22 cellular contexts compared by ENCODE assay signal in genomic region chr3:54596087-54596486, GRCh38.
DNase-seq lines count a peak whose midpoint lies in the region; ATAC-seq and TF ChIP-seq lines count a peak whose summit lies in the region.
"Had no signal": no experiment of that assay in that cellular context is flagged by ENCODE, and none has a peak within 500 bp of the region (broad histone marks: within the 10 kb centered on the region; RNA-seq: fewer than 3 reads in every experiment).

No MANE protein-coding gene starts in this region.

- intact Hi-C loops in CD8-positive, alpha-beta T cell (cut with DNase I, micrococcal nuclease), result no loop called here
- intact Hi-C loops in esophagus muscularis mucosa (cut with DNase I) (no loop called here), vagina (cut with DNase I) (no loop called here), right cardiac atrium (cut with DNase I) (no loop called here)

- TF ChIP-seq EP300 in esophagus muscularis mucosa (IDR thresholded peaks at IDR 0.05), result no peak

- H3K4me3 ChIP-seq in CD8-positive, alpha-beta T cell (ENCODE audit: low read depth, low read length), result no peak overlapping the region
- H3K4me3 ChIP-seq in esophagus muscularis mucosa (no peak overlapping the region), vagina (no peak overlapping the region), right cardiac atrium (ENCODE audit: low read length) (no peak overlapping the region)
- no peak overlapping the region for H3K4me3 ChIP-seq in effector memory CD4-positive, alpha-beta T cell (ENCODE audit: insufficient read depth, low read depth, low read length, poor library complexity, severe bottlenecking)
- H3K4me3 ChIP-seq: A549; BLaER1 treated with 17β-estradiol and CSF1 and Interleukin-3, amounts not matched to agents 10 nM and 100 nM; GM12878 had no signal

- H3K27me3 ChIP-seq in CD8-positive, alpha-beta T cell (ENCODE audit: insufficient read depth, low read length), result no peaks in the 10 kb centered on the region
- H3K27me3 ChIP-seq in esophagus muscularis mucosa (no peaks in the 10 kb centered on the region), vagina (no peaks in the 10 kb centered on the region), right cardiac atrium (ENCODE audit: control insufficient read depth, insufficient read depth) (no peaks in the 10 kb centered on the region)
- no peaks in the 10 kb centered on the region for H3K27me3 ChIP-seq in effector memory CD4-positive, alpha-beta T cell (replicated peaks; ENCODE audit: control insufficient read depth, insufficient read depth, low read length, poor library complexity, severe bottlenecking)
- H3K27me3 ChIP-seq: BLaER1 treated with 17β-estradiol and CSF1 and Interleukin-3, amounts not matched to agents 10 nM and 100 nM had no signal

- no peaks in the 10 kb centered on the region for H3K4me1 ChIP-seq in CD8-positive, alpha-beta T cell (ENCODE audit: insufficient read depth, low read length)
- peaks cover 0 to 6% (median 0%) of the 10 kb centered on the region in 4 donors for H3K4me1 ChIP-seq in esophagus muscularis mucosa
- peaks cover 15% of the 10 kb centered on the region for H3K4me1 ChIP-seq in vagina
- H3K4me1 ChIP-seq in effector memory CD4-positive, alpha-beta T cell (ENCODE audit: control insufficient read depth, insufficient read depth, low read length, poor library complexity, severe bottlenecking), result no peaks in the 10 kb centered on the region
- H3K4me1 ChIP-seq in right cardiac atrium (ENCODE audit: control insufficient read depth, insufficient read depth, low read length), result no peaks in the 10 kb centered on the region
- H3K4me1 ChIP-seq: A549; BLaER1 treated with 17β-estradiol and CSF1 and Interleukin-3, amounts not matched to agents 10 nM and 100 nM had no signal

- no peaks in the 10 kb centered on the region for H3K36me3 ChIP-seq in CD8-positive, alpha-beta T cell (ENCODE audit: insufficient read depth, low read length)
- H3K36me3 ChIP-seq in esophagus muscularis mucosa, result no peaks in the 10 kb centered on the region
- H3K36me3 ChIP-seq in vagina, result no peaks in the 10 kb centered on the region
- H3K36me3 ChIP-seq in effector memory CD4-positive, alpha-beta T cell (ENCODE audit: control insufficient read depth, insufficient read depth, low read length), result no peaks in the 10 kb centered on the region
- H3K36me3 ChIP-seq: BLaER1 treated with 17β-estradiol and CSF1 and Interleukin-3, amounts not matched to agents 10 nM and 100 nM had no signal

- H3K27me3 Mint-ChIP-seq in CD8-positive, alpha-beta T cell (ENCODE audit: low read depth), result peaks cover 6% of the 10 kb centered on the region
- H3K27me3 Mint-ChIP-seq: B cell; CD4-positive, alpha-beta T cell; CD8-positive, alpha-beta memory T cell had no signal

- peak overlapping the region; percentile 16 for H3K27ac Mint-ChIP-seq in CD8-positive, alpha-beta T cell
- H3K27ac Mint-ChIP-seq: B cell; CD4-positive, alpha-beta T cell; CD8-positive, alpha-beta memory T cell had no signal

- no peak for TF ChIP-seq CTCF in CD8-positive, alpha-beta T cell (IDR thresholded peaks at IDR 0.05)
- TF ChIP-seq CTCF in esophagus muscularis mucosa (IDR thresholded peaks at IDR 0.05) (no peak), vagina (IDR thresholded peaks at IDR 0.05) (no peak)

- no peak for TF ChIP-seq POLR2A in esophagus muscularis mucosa (IDR thresholded peaks at IDR 0.05; ENCODE audit: low read depth)
- TF ChIP-seq POLR2A in vagina (IDR thresholded peaks at IDR 0.05), result no peak

- ATAC-seq in CD8-positive, alpha-beta T cell, result no peak
- no peak for ATAC-seq in right cardiac atrium
- ATAC-seq: A549, GM12878 had no signal

- no peak for DNase-seq in CD8-positive, alpha-beta T cell
- DNase-seq in esophagus muscularis mucosa (ENCODE audit: extremely low spot score) (peak; percentile 88), vagina (ENCODE audit: extremely low spot score in 2 of 2) (peak; percentile 58 to 72), right cardiac atrium (no peak)
- no peak for DNase-seq in effector memory CD4-positive, alpha-beta T cell
- DNase-seq: AML-193; CD4-positive, alpha-beta T cell; CD8-positive, alpha-beta memory T cell; COR-L47; DMS 273 treated with DMSO at 0.1 percent for 48 hours; DMS153; DMS53; DMS79; DND-41; EL; GDM1 had no signal

- CTCF ChIA-PET in CD8-positive, alpha-beta T cell (lab: Charles Lee), result no interaction called here

- no peaks in the 10 kb centered on the region for H3K4me1 Mint-ChIP-seq in CD8-positive, alpha-beta T cell (ENCODE audit: low read depth)
- H3K4me1 Mint-ChIP-seq: B cell; CD8-positive, alpha-beta memory T cell had no signal

- POLR2A ChIA-PET in CD8-positive, alpha-beta T cell (lab: Charles Lee), result no interaction called here

- no peaks in the 10 kb centered on the region for H3K9me3 ChIP-seq in CD8-positive, alpha-beta T cell (ENCODE audit: low read length)
- H3K9me3 ChIP-seq in esophagus muscularis mucosa (no peaks in the 10 kb centered on the region), vagina (no peaks in the 10 kb centered on the region), right cardiac atrium (ENCODE audit: control insufficient read depth, low read length) (no peaks in the 10 kb centered on the region)
- no peaks in the 10 kb centered on the region for H3K9me3 ChIP-seq in effector memory CD4-positive, alpha-beta T cell (ENCODE audit: control insufficient read depth, low read length)
- H3K9me3 ChIP-seq: A549; BLaER1 treated with 17β-estradiol and CSF1 and Interleukin-3, amounts not matched to agents 10 nM and 100 nM had no signal

- no peaks in the 10 kb centered on the region for H3K9me3 Mint-ChIP-seq in CD8-positive, alpha-beta T cell
- H3K9me3 Mint-ChIP-seq: CD4-positive, alpha-beta T cell; CD8-positive, alpha-beta memory T cell had no signal

- WGBS in esophagus muscularis mucosa, result 97% methylated on average over 4 of the region's 4 CpGs
- WGBS in right cardiac atrium, result 78% methylated on average over 4 of the region's 4 CpGs

- no peaks in the 10 kb centered on the region for H3K36me3 Mint-ChIP-seq in CD8-positive, alpha-beta T cell
- H3K36me3 Mint-ChIP-seq: CD8-positive, alpha-beta memory T cell had no signal

- no peak overlapping the region for H3K4me3 Mint-ChIP-seq in CD8-positive, alpha-beta T cell
- H3K4me3 Mint-ChIP-seq: B cell; CD4-positive, alpha-beta T cell; CD8-positive, alpha-beta memory T cell had no signal

- no peak overlapping the region for H3K27ac ChIP-seq in CD8-positive, alpha-beta T cell (ENCODE audit: low read depth, low read length)
- no peak overlapping the region for H3K27ac ChIP-seq in esophagus muscularis mucosa (replicated peaks in 1 of 4)
- no peak overlapping the region for H3K27ac ChIP-seq in vagina
- H3K27ac ChIP-seq in effector memory CD4-positive, alpha-beta T cell (ENCODE audit: insufficient read depth, low read length, poor library complexity, severe bottlenecking), result no peak overlapping the region
- H3K27ac ChIP-seq in right cardiac atrium (ENCODE audit: low read length), result no peak overlapping the region
- H3K27ac ChIP-seq: 22Rv1; A549; BLaER1 treated with 17β-estradiol and CSF1 and Interleukin-3, amounts not matched to agents 10 nM and 100 nM; C4-2B had no signal

Comparison
In these comparisons a context has a peak if more than half of its experiments do, and no peak if none do; other contexts are left out.
1. DNase-seq: peak in esophagus muscularis mucosa (single experiment) and vagina (2 of 2); none in CD8-positive, alpha-beta T cell (0 of 7), effector memory CD4-positive, alpha-beta T cell (0 of 3) and right cardiac atrium (0 of 3).